Comparison of ENCODE assay signal across 9 cellular contexts in genomic region chr3:57952208-57952631, GRCh38. TPM values are rescaled to one million over a fixed set of nuclear protein-coding genes. Genes with fewer than 3 reads are reported as not detected.
DNase-seq lines count a peak whose midpoint lies in the region; ATAC-seq, FAIRE-seq and TF ChIP-seq lines count a peak whose summit lies in the region.
"Had no signal": no experiment of that assay in that cellular context is flagged by ENCODE, and none has a peak within 500 bp of the region (broad histone marks: within the 10 kb centered on the region; RNA-seq: fewer than 3 reads in every experiment).

No MANE protein-coding gene starts in this region.

- TF ChIP-seq EP300 in HepG2 (IDR thresholded peaks at IDR 0.05; ENCODE audit: low read depth in 2 of 2, low read length in 2 of 2) (no peak), HepG2 (CRISPR knock-in tag; IDR thresholded peaks at IDR 0.05; ENCODE audit: borderline replicate concordance) (no peak)

- H3K4me3 ChIP-seq in HUES64 (ENCODE audit: low read length) (no peak overlapping the region), HepG2 (replicated peaks in 1 of 3; ENCODE audit: insufficient read depth in 1 of 3, low read depth in 2 of 3, low read length in 3 of 3) (no peak overlapping the region), thoracic aorta (peak overlapping the region; percentile 3)

- H3K9me3 Mint-ChIP-seq in activated CD4-positive, alpha-beta memory T cell treated with anti-CD3 and anti-CD28 coated beads for 36 hours = no peaks in the 10 kb centered on the region

- ATAC-seq in HepG2 (no peak), thoracic aorta (ENCODE audit: insufficient number of reproducible peaks, low FRiP score, low read depth) (peak; percentile 77)

- intact Hi-C loops in HepG2 (cut with micrococcal nuclease; ENCODE audit: unreplicated experiment) = no loop called here
- intact Hi-C loops in activated CD4-positive, alpha-beta memory T cell treated with anti-CD3 and anti-CD28 coated beads for 36 hours (cut with micrococcal nuclease) = no loop called here

- WGBS in HUES64 = 76% methylated on average over 4 of the region's 4 CpGs
- WGBS in HepG2 (ENCODE audit: low lambda C conversion rate) = 85% methylated on average over 3 of the region's 4 CpGs

- peaks cover 29% of the 10 kb centered on the region for H3K4me1 ChIP-seq in HUES64 (ENCODE audit: insufficient read depth, low read length)
- H3K4me1 ChIP-seq in HepG2 (ENCODE audit: insufficient read depth, low read length) = peaks cover 65% of the 10 kb centered on the region
- peaks cover 35 to 46% of the 10 kb centered on the region in 2 donors for H3K4me1 ChIP-seq in thoracic aorta (ENCODE audit: control insufficient read depth in 1 of 2, low read depth in 2 of 2)

- FAIRE-seq in HepG2 (lab: Jason Lieb, UNC) = no peak

- no peaks in the 10 kb centered on the region for H3K36me3 Mint-ChIP-seq in activated CD4-positive, alpha-beta memory T cell treated with anti-CD3 and anti-CD28 coated beads for 36 hours

- TF ChIP-seq CTCF in HepG2 (CRISPR knock-in tag; IDR thresholded peaks at IDR 0.05) (no peak), thoracic aorta (IDR thresholded peaks at IDR 0.05) (no peak)

- no peaks in the 10 kb centered on the region for H3K9me3 ChIP-seq in HUES64 (ENCODE audit: insufficient read depth, low read depth, low read length)
- no peaks in the 10 kb centered on the region for H3K9me3 ChIP-seq in HepG2 (ENCODE audit: low read length)
- H3K9me3 ChIP-seq in thoracic aorta = no peaks in the 10 kb centered on the region

- H3K4me2 ChIP-seq in HepG2 (ENCODE audit: low read depth, low read length) = no peak overlapping the region

- peak overlapping the region; percentile 54 for H3K27ac ChIP-seq in HUES64 (ENCODE audit: low read depth, low read length)
- H3K27ac ChIP-seq in HepG2 (ENCODE audit: extremely low read length, insufficient read depth, low read length) = no peak overlapping the region
- H3K27ac ChIP-seq in thoracic aorta = peak overlapping the region; percentile 93 to 98

- DNase-seq in cerebellar cortex (ENCODE audit: low spot score) = peak; percentile 70
- DNase-seq in HepG2 (ENCODE audit: low spot score) = peak; percentile 49
- DNase-seq in thoracic aorta (ENCODE audit: low spot score) = peak; percentile 45
- no peak for DNase-seq in DMS153 (lab: John Stamatoyannopoulos, UW)
- no peak for DNase-seq in LoVo (ENCODE audit: low spot score)
- DNase-seq in GM19240 (ENCODE audit: insufficient read length, low spot score) = no peak
- no peak for DNase-seq in activated CD4-positive, alpha-beta memory T cell treated with anti-CD3 and anti-CD28 coated beads for 36 hours
- DNase-seq: activated gamma-delta T cell had no signal

- CTCF ChIA-PET in HepG2 (lab: Yijun Ruan, JAX; ENCODE audit: low intra/inter-chr PET ratio, low total read pairs) = no interaction called here
- CTCF ChIA-PET in activated CD4-positive, alpha-beta memory T cell treated with anti-CD3 and anti-CD28 coated beads for 36 hours (lab: Charles Lee) = no interaction called here

- H3K4me1 Mint-ChIP-seq in activated CD4-positive, alpha-beta memory T cell treated with anti-CD3 and anti-CD28 coated beads for 36 hours (ENCODE audit: low read depth) = peaks cover 5% of the 10 kb centered on the region

- in situ Hi-C loops in HepG2 (cut with HindIII; ENCODE audit: extremely low pct_ligation_motif_present, low pct_unique_long_range_greater_than_20kb) = no loop called here

- no peaks in the 10 kb centered on the region for H3K27me3 ChIP-seq in HUES64 (ENCODE audit: insufficient read depth, low read length)
- no peaks in the 10 kb centered on the region; a peak in 1 of 5 replicates for H3K27me3 ChIP-seq in HepG2 (ENCODE audit: control insufficient read depth in 1 of 2, insufficient read depth in 2 of 2, low read length in 2 of 2)
- H3K27me3 ChIP-seq in thoracic aorta (replicated peaks; ENCODE audit: insufficient read depth) = no peaks in the 10 kb centered on the region

- no TSS peak for BruUV-seq in HepG2 (replicated peaks; lab: Mats Ljungman, UMichigan)

- no peak for TF ChIP-seq RAD21 in HepG2 (CRISPR knock-in tag; IDR thresholded peaks at IDR 0.05)

- no peaks in the 10 kb centered on the region for H3K36me3 ChIP-seq in HUES64 (ENCODE audit: insufficient read depth, low read length)
- no peaks in the 10 kb centered on the region for H3K36me3 ChIP-seq in HepG2 (replicated peaks in 1 of 2; ENCODE audit: control insufficient read depth in 1 of 2, insufficient read depth in 2 of 2, low read length in 2 of 2)
- H3K36me3 ChIP-seq in thoracic aorta = no peaks in the 10 kb centered on the region

- H3K4me3 Mint-ChIP-seq in activated CD4-positive, alpha-beta memory T cell treated with anti-CD3 and anti-CD28 coated beads for 36 hours = no peak overlapping the region

- H3K9ac ChIP-seq in HUES64 (ENCODE audit: low read depth, low read length) (peak overlapping the region; percentile 33; the same call in 1 of the 2 replicates), HepG2 (ENCODE audit: insufficient read depth, low read depth, low read length) (no peak overlapping the region)

- no peaks in the 10 kb centered on the region for H3K79me2 ChIP-seq in HepG2 (ENCODE audit: insufficient read depth, low read length)

- peaks cover 2% of the 10 kb centered on the region for H3K27me3 Mint-ChIP-seq in activated CD4-positive, alpha-beta memory T cell treated with anti-CD3 and anti-CD28 coated beads for 36 hours

- H2AFZ ChIP-seq in HepG2 (ENCODE audit: low read length) = no peak overlapping the region

- H3K27ac Mint-ChIP-seq in activated CD4-positive, alpha-beta memory T cell treated with anti-CD3 and anti-CD28 coated beads for 36 hours = no peak overlapping the region

- no peaks in the 10 kb centered on the region for H4K20me1 ChIP-seq in HepG2 (ENCODE audit: insufficient read depth, low read length)

- POLR2A ChIA-PET in HepG2 (lab: Yijun Ruan, JAX) = interaction anchor here (1.1 kb wide), 1 partner anchor 10 kb away, joined by 3 read pairs; no protein-coding TSS in a partner anchor
- POLR2A ChIA-PET in activated CD4-positive, alpha-beta memory T cell treated with anti-CD3 and anti-CD28 coated beads for 36 hours (lab: Charles Lee) = no interaction called here

- TF ChIP-seq POLR2A in HepG2 (IDR thresholded peaks at IDR 0.05; ENCODE audit: insufficient read depth in 1 of 2, low read depth in 2 of 2, low read length in 2 of 2) = no peak

TF ChIP-seq in HepG2, 621 proteins besides CTCF, POLR2A, EP300 and RAD21:
- TF ChIP-seq RFXAP (CRISPR knock-in tag; IDR thresholded peaks at IDR 0.05; ENCODE audit: borderline replicate concordance) (no peak), PHF5A (CRISPR knock-in tag; IDR thresholded peaks at IDR 0.05; ENCODE audit: low read depth, unreplicated experiment) (no peak), NCOA1 (CRISPR knock-in tag; IDR thresholded peaks at IDR 0.05) (no peak), ZNF572 (CRISPR knock-in tag; IDR thresholded peaks at IDR 0.05) (no peak)
- TF ChIP-seq, protein P1, sequence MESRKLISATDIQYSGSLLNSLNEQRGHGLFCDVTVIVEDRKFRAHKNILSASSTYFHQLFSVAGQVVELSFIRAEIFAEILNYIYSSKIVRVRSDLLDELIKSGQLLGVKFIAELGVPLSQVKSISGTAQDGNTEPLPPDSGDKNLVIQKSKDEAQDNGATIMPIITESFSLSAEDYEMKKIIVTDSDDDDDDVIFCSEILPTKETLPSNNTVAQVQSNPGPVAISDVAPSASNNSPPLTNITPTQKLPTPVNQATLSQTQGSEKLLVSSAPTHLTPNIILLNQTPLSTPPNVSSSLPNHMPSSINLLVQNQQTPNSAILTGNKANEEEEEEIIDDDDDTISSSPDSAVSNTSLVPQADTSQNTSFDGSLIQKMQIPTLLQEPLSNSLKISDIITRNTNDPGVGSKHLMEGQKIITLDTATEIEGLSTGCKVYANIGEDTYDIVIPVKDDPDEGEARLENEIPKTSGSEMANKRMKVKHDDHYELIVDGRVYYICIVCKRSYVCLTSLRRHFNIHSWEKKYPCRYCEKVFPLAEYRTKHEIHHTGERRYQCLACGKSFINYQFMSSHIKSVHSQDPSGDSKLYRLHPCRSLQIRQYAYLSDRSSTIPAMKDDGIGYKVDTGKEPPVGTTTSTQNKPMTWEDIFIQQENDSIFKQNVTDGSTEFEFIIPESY (CRISPR knock-in tag; IDR thresholded peaks at IDR 0.05) = peak; percentile 38; the same call in 1 of the 2 replicates

RNA-seq across cellular contexts. Expression of gene FLNB, which starts 56.0 kb away (rescaled TPM):
- polyA plus RNA-seq in HUES64 (2013, experiment 1 of 2) = 33.5 TPM
- polyA plus RNA-seq in HUES64 (2013, experiment 2 of 2) = 39.4 TPM
- 48.8 and 130 TPM in 2 replicates for total RNA-seq in HepG2 (2016; rRNA removed; fragmentation: Illumina TruSeq; extraction: Trizol)
- 13.1 and 13.3 TPM in 2 replicates for total RNA-seq in HepG2 (2016; cell fraction: cytosol; rRNA removed; fragmentation: Illumina TruSeq; extraction: Trizol; ENCODE audit: low read depth)
- 39.2 and 136 TPM in 2 replicates for total RNA-seq in HepG2 (2016; cell fraction: insoluble cytoplasmic fraction; rRNA removed; fragmentation: Illumina TruSeq; extraction: Trizol)
- total RNA-seq in HepG2 (2016; cell fraction: membrane; rRNA removed; fragmentation: Illumina TruSeq; extraction: Trizol) = 18.9 and 22.5 TPM in 2 replicates
- 211 and 228 TPM in 2 replicates for total RNA-seq in HepG2 (2016; cell fraction: nucleus; rRNA removed; fragmentation: Illumina TruSeq; extraction: Trizol)
- 106 and 126 TPM in 2 replicates for polyA plus RNA-seq in HepG2 (2011; rRNA removed)
- 92.4 and 98.4 TPM in 2 replicates for polyA plus RNA-seq in HepG2 (2011; cell fraction: cytosol; rRNA removed)
- 739 and 796 TPM in 2 replicates for polyA plus RNA-seq in HepG2 (2011; cell fraction: nucleus; rRNA removed)
- 198 and 216 TPM in 2 replicates for polyA plus RNA-seq in HepG2 (2012)
- polyA plus RNA-seq in HepG2 (2016; cell fraction: cytosol; fragmentation: Illumina TruSeq; extraction: Trizol; ENCODE audit: low read depth) = 8.9 and 9.6 TPM in 2 replicates
- 41.9 and 44.7 TPM in 2 replicates for polyA plus RNA-seq in HepG2 (2016; cell fraction: insoluble cytoplasmic fraction; fragmentation: Illumina TruSeq; extraction: Trizol; ENCODE audit: low read depth)
- polyA plus RNA-seq in HepG2 (2016; cell fraction: membrane; fragmentation: Illumina TruSeq; extraction: Trizol; ENCODE audit: low read depth) = 15.4 and 16.3 TPM in 2 replicates
- 270 and 279 TPM in 2 replicates for polyA plus RNA-seq in HepG2 (2016; cell fraction: nucleus; fragmentation: Illumina TruSeq; extraction: Trizol; ENCODE audit: insufficient read depth, low read depth)
- 277 and 558 TPM in 2 replicates for polyA minus RNA-seq in HepG2 (2011; rRNA and poly(A)+ RNA removed; ENCODE audit: low replicate concordance)
- polyA minus RNA-seq in HepG2 (2011; cell fraction: cytosol; rRNA and poly(A)+ RNA removed) = 259 and 274 TPM in 2 replicates
- 831 and 1,056 TPM in 2 replicates for polyA minus RNA-seq in HepG2 (2011; cell fraction: nucleus; rRNA and poly(A)+ RNA removed)
- 100 to 1,000 TPM in 1 of 2 donors, 10 to 100 TPM in 1; 96.9 to 139 TPM for total RNA-seq in thoracic aorta
- 10 to 100 TPM; 23.1 to 26.0 TPM for total RNA-seq in activated CD4-positive, alpha-beta memory T cell treated with anti-CD3 and anti-CD28 coated beads for 36 hours

Comparison
In these comparisons a context has a peak if more than half of its experiments do, and no peak if none do; other contexts are left out.
1. DNase-seq: peak in cerebellar cortex (single experiment), HepG2 (single experiment) and thoracic aorta (single experiment); none in DMS153 (single experiment), LoVo (single experiment), GM19240 (single experiment) and activated CD4-positive, alpha-beta memory T cell treated with anti-CD3 and anti-CD28 coated beads for 36 hours (single experiment).